ENCODE assay signal across 14 cellular contexts in the genomic region with DNA sequence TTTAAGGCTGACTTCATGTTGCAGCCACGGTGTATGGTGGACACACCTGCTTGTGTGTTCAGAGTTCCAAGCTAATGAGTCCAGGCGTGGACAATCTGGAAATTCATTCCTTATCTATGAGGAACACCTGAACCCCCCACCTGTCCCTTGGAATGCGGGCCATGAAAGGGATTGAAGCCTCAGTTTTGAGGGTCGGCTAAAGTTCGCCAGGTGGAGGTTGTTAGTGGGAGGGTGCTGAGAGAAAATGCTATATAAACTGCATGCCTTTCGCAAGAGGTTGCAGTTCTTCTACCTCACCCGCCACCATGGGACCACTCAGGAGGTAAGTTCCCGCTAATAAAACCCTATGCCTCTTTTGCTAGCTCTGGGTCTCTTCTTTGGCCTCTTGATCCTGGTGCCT.
A peak's percentile ranks its signal among the peaks of the same experiment; 100 is the strongest.
DNase-seq lines count a peak whose midpoint lies in the region; ATAC-seq and TF ChIP-seq lines count a peak whose summit lies in the region.
"Had no signal": no experiment of that assay in that cellular context is flagged by ENCODE, and none has a peak within 500 bp of the region (broad histone marks: within the 10 kb centered on the region; RNA-seq: fewer than 3 reads in every experiment).

No MANE protein-coding gene starts in this region.

- H3K27me3 ChIP-seq in sigmoid colon (no peaks in the 10 kb centered on the region), smooth muscle cell (ENCODE audit: low read depth) (no peaks in the 10 kb centered on the region), PC-3 (ENCODE audit: low read length) (peaks cover 20% of the 10 kb centered on the region)
- H3K27me3 ChIP-seq: BLaER1 treated with 17β-estradiol and CSF1 and Interleukin-3, amounts not matched to agents 10 nM and 100 nM had no signal

- no peaks in the 10 kb centered on the region for H4K20me1 ChIP-seq in smooth muscle cell (ENCODE audit: low read depth)
- no peaks in the 10 kb centered on the region for H4K20me1 ChIP-seq in PC-3 (ENCODE audit: low read length)
- H4K20me1 ChIP-seq: BLaER1 treated with 17β-estradiol and CSF1 and Interleukin-3, amounts not matched to agents 10 nM and 100 nM had no signal

- no peak for TF ChIP-seq POLR2A in sigmoid colon (IDR thresholded peaks at IDR 0.05)

- H3K27ac ChIP-seq in sigmoid colon = no peak overlapping the region
- H3K27ac ChIP-seq in smooth muscle cell (ENCODE audit: low read depth) = no peak overlapping the region
- H3K27ac ChIP-seq in PC-3 (ENCODE audit: low read length) = no peak overlapping the region
- H3K27ac ChIP-seq: BLaER1 treated with 17β-estradiol and CSF1 and Interleukin-3, amounts not matched to agents 10 nM and 100 nM had no signal

- no peak for TF ChIP-seq EP300 in sigmoid colon (IDR thresholded peaks at IDR 0.05)

- DNase-seq in activated effector memory CD4-positive, alpha-beta T cell treated with anti-CD3 and anti-CD28 coated beads, Interleukin-2, amount 50 U/mL, for 16 hours = peak; percentile 28
- no peak for DNase-seq in activated effector memory CD4-positive, alpha-beta T cell treated with Interleukin-2 at 50 U/mL for 16 hours
- DNase-seq in mesenteric fat pad (ENCODE audit: low spot score) = peak; percentile 33
- peak; percentile 13 for DNase-seq in sigmoid colon
- DNase-seq in DMS153 treated with DMSO at 0.1 percent for 48 hours (lab: John Stamatoyannopoulos, UW; ENCODE audit: unreplicated experiment) = no peak
- DNase-seq in smooth muscle cell (lab: John Stamatoyannopoulos, UW; ENCODE audit: unreplicated experiment) = no peak
- DNase-seq in PC-3 = no peak
- DNase-seq: CD8-positive, alpha-beta memory T cell; COR-L47; DMS 273 treated with DMSO at 0.1 percent for 48 hours; HCEC 1CT; IMR-90 had no signal

- CTCF ChIA-PET in PC-3 (lab: Charles Lee) = no interaction called here

- no peak overlapping the region for H3K4me2 ChIP-seq in smooth muscle cell
- no peak overlapping the region for H3K4me2 ChIP-seq in PC-3 (ENCODE audit: low read length)
- H3K4me2 ChIP-seq: BLaER1 treated with 17β-estradiol and CSF1 and Interleukin-3, amounts not matched to agents 10 nM and 100 nM; GM23338 had no signal

- H2AFZ ChIP-seq in smooth muscle cell (ENCODE audit: low read depth) (no peak overlapping the region), PC-3 (ENCODE audit: low read length) (no peak overlapping the region)
- H2AFZ ChIP-seq: GM23338 had no signal

- H3K4me1 ChIP-seq in sigmoid colon (no peaks in the 10 kb centered on the region), smooth muscle cell (ENCODE audit: low read depth) (no peaks in the 10 kb centered on the region), PC-3 (ENCODE audit: insufficient read depth, low read length) (no peaks in the 10 kb centered on the region)
- H3K4me1 ChIP-seq: BLaER1 treated with 17β-estradiol and CSF1 and Interleukin-3, amounts not matched to agents 10 nM and 100 nM had no signal

- intact Hi-C loops in sigmoid colon (cut with DNase I) = no loop called here
- intact Hi-C loops in PC-3 (cut with micrococcal nuclease) = no loop called here

- H3K9me2 ChIP-seq in PC-3 (replicated peaks; ENCODE audit: low read length) = no peaks in the 10 kb centered on the region

- WGBS in sigmoid colon, 2 donors = 69 to 87% methylated on average over 8 of the region's 8 CpGs
- WGBS in smooth muscle cell (ENCODE audit: low lambda C conversion rate) = 94% methylated on average over 8 of the region's 8 CpGs

- no peak overlapping the region for H3K9ac ChIP-seq in smooth muscle cell (ENCODE audit: low read depth)
- no peak overlapping the region for H3K9ac ChIP-seq in PC-3 (ENCODE audit: low read length)
- H3K9ac ChIP-seq: BLaER1 treated with 17β-estradiol and CSF1 and Interleukin-3, amounts not matched to agents 10 nM and 100 nM had no signal

- no peaks in the 10 kb centered on the region for H3K9me3 ChIP-seq in sigmoid colon
- H3K9me3 ChIP-seq in smooth muscle cell (replicated peaks; ENCODE audit: low read depth) = no peaks in the 10 kb centered on the region
- no peaks in the 10 kb centered on the region for H3K9me3 ChIP-seq in PC-3 (ENCODE audit: low read length)

- no peaks in the 10 kb centered on the region for H3F3A ChIP-seq in smooth muscle cell (ENCODE audit: low read depth)
- H3F3A ChIP-seq in PC-3 (ENCODE audit: low read length, unreplicated experiment) = no peaks in the 10 kb centered on the region

- ATAC-seq in PC-3 = no peak
- ATAC-seq: GM23338 had no signal

- POLR2A ChIA-PET in PC-3 (lab: Charles Lee; ENCODE audit: unreplicated experiment) = no interaction called here

- no peaks in the 10 kb centered on the region for H3K36me3 ChIP-seq in sigmoid colon
- H3K36me3 ChIP-seq in smooth muscle cell (ENCODE audit: low read depth) = no peaks in the 10 kb centered on the region
- H3K36me3 ChIP-seq in PC-3 (ENCODE audit: low read depth, low read length) = no peaks in the 10 kb centered on the region
- H3K36me3 ChIP-seq: BLaER1 treated with 17β-estradiol and CSF1 and Interleukin-3, amounts not matched to agents 10 nM and 100 nM had no signal

- TF ChIP-seq CTCF in sigmoid colon (IDR thresholded peaks at IDR 0.05) = no peak
- no peak for TF ChIP-seq CTCF in smooth muscle cell (IDR thresholded peaks at IDR 0.05; ENCODE audit: borderline replicate concordance, insufficient read depth, poor library complexity, severe bottlenecking)
- TF ChIP-seq CTCF in PC-3 (conservative IDR thresholded peaks at IDR 0.05; ENCODE audit: low read depth, low read length) = no peak

- BruUV-seq in PC-3 (replicated peaks; lab: Mats Ljungman, UMichigan) = no TSS peak

- H3K79me2 ChIP-seq in smooth muscle cell (ENCODE audit: low read depth) (no peaks in the 10 kb centered on the region), PC-3 (ENCODE audit: low read length) (no peaks in the 10 kb centered on the region)

- H3K4me3 ChIP-seq in sigmoid colon = no peak overlapping the region
- H3K4me3 ChIP-seq in smooth muscle cell = no peak overlapping the region
- H3K4me3 ChIP-seq in PC-3 (ENCODE audit: low read length) = no peak overlapping the region
- H3K4me3 ChIP-seq: BLaER1 treated with 17β-estradiol and CSF1 and Interleukin-3, amounts not matched to agents 10 nM and 100 nM; GM23338 had no signal

Comparison
In these comparisons a context has a peak if more than half of its experiments do, and no peak if none do; other contexts are left out.
1. DNase-seq: peak in activated effector memory CD4-positive, alpha-beta T cell treated with anti-CD3 and anti-CD28 coated beads, Interleukin-2, amount 50 U/mL, for 16 hours (single experiment), mesenteric fat pad (single experiment) and sigmoid colon (single experiment); none in activated effector memory CD4-positive, alpha-beta T cell treated with Interleukin-2 at 50 U/mL for 16 hours (single experiment), DMS153 treated with DMSO at 0.1 percent for 48 hours (single experiment), smooth muscle cell (single experiment) and PC-3 (single experiment).